Comparison of ENCODE assay signal across 1 cellular context in the genomic region with DNA sequence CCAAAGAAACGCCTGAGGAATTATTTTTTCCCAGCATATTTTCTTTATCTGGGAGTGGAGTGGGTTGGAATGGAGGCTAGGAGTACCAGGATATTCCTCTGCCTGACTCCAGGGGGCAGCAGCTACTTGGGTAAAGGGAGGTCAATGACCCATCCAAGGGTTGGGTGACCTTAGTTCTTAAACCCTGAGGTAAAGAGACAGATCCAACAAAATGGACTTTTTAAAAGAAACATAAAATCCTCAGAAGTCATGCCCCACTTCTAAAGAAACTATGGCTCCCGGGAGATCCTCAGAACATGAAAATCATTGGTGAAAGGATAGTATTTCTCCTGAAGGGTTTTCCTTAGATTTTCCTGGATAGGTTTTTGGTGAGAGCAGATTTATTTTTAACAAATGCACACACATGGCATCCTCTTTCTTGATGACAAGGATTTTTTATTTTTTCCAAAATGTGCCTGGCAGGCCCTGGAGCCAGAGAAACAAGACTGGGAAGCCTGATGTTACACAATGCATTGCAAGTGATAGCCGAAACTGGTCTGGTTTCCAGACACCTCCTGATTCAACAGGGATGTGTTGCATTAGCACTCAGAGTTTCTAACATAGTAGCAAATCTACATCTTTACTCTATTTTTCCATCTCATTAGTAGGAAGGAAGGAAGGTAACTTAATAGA.
TF ChIP-seq lines count a peak whose summit lies in the region.

No MANE protein-coding gene starts in this region.

TF ChIP-seq in HepG2, 621 proteins besides CTCF, POLR2A, EP300 and RAD21 (continued from another document):
- TF ChIP-seq GABPB1 (CRISPR knock-in tag; IDR thresholded peaks at IDR 0.05): no peak
- no peak for TF ChIP-seq MED13 (CRISPR knock-in tag; IDR thresholded peaks at IDR 0.05)
- peak; percentile 65; the same call in 1 of the 2 replicates for TF ChIP-seq THRA (CRISPR knock-in tag; IDR thresholded peaks at IDR 0.05; ENCODE audit: borderline replicate concordance)
- TF ChIP-seq REXO4 (CRISPR knock-in tag; IDR thresholded peaks at IDR 0.05; ENCODE audit: borderline replicate concordance): no peak
- no peak for TF ChIP-seq ZNF33A (CRISPR knock-in tag; IDR thresholded peaks at IDR 0.05; ENCODE audit: borderline replicate concordance)
- peak; percentile 73; the same call in 1 of the 2 replicates for TF ChIP-seq RXRA (CRISPR knock-in tag; IDR thresholded peaks at IDR 0.05)
- TF ChIP-seq MXD4 (CRISPR knock-in tag; IDR thresholded peaks at IDR 0.05): no peak
- no peak for TF ChIP-seq ZFP82 (CRISPR knock-in tag; IDR thresholded peaks at IDR 0.05; ENCODE audit: borderline replicate concordance)
- TF ChIP-seq STAG1 (CRISPR knock-in tag; IDR thresholded peaks at IDR 0.05): peak; percentile 96
- TF ChIP-seq, protein P1, sequence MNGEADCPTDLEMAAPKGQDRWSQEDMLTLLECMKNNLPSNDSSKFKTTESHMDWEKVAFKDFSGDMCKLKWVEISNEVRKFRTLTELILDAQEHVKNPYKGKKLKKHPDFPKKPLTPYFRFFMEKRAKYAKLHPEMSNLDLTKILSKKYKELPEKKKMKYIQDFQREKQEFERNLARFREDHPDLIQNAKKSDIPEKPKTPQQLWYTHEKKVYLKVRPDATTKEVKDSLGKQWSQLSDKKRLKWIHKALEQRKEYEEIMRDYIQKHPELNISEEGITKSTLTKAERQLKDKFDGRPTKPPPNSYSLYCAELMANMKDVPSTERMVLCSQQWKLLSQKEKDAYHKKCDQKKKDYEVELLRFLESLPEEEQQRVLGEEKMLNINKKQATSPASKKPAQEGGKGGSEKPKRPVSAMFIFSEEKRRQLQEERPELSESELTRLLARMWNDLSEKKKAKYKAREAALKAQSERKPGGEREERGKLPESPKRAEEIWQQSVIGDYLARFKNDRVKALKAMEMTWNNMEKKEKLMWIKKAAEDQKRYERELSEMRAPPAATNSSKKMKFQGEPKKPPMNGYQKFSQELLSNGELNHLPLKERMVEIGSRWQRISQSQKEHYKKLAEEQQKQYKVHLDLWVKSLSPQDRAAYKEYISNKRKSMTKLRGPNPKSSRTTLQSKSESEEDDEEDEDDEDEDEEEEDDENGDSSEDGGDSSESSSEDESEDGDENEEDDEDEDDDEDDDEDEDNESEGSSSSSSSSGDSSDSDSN (CRISPR knock-in tag; IDR thresholded peaks at IDR 0.05): no peak
- peak; percentile 92 for TF ChIP-seq NR2F6 (IDR thresholded peaks at IDR 0.05)
- peak; percentile 95 for TF ChIP-seq NR2F6 (CRISPR knock-in tag; IDR thresholded peaks at IDR 0.05)
- no peak for TF ChIP-seq JDP2 (CRISPR knock-in tag; IDR thresholded peaks at IDR 0.05; ENCODE audit: borderline replicate concordance)
- no peak for TF ChIP-seq KLF13 (CRISPR knock-in tag; IDR thresholded peaks at IDR 0.05)
- TF ChIP-seq E2F2 (CRISPR knock-in tag; IDR thresholded peaks at IDR 0.05; ENCODE audit: borderline replicate concordance): no peak
- TF ChIP-seq CBX1 (IDR thresholded peaks at IDR 0.05; ENCODE audit: low read depth): no peak
- 0 out of 2 replicates have a peak, but pooled peaks have one; percentile 8 for TF ChIP-seq ARID5B (CRISPR knock-in tag; IDR thresholded peaks at IDR 0.05)
- peak; percentile 92 for TF ChIP-seq NR2F1 (CRISPR knock-in tag; IDR thresholded peaks at IDR 0.05)
- TF ChIP-seq ZNF501 (CRISPR knock-in tag; IDR thresholded peaks at IDR 0.05): peak; percentile 29; the same call in 1 of the 2 replicates
- TF ChIP-seq ZSCAN31 (CRISPR knock-in tag; IDR thresholded peaks at IDR 0.05; ENCODE audit: low read depth): no peak
- TF ChIP-seq RXRB (CRISPR knock-in tag; IDR thresholded peaks at IDR 0.05; ENCODE audit: borderline replicate concordance): peak; percentile 90
- TF ChIP-seq RARA (CRISPR knock-in tag; IDR thresholded peaks at IDR 0.05): 0 out of 2 replicates have a peak, but pooled peaks have one; percentile 15
- TF ChIP-seq NR2F2 (IDR thresholded peaks at IDR 0.05; ENCODE audit: borderline replicate concordance, low read depth): peak; percentile 50; the same call in 1 of the 2 replicates
- no peak for TF ChIP-seq ZNF230 (CRISPR knock-in tag; IDR thresholded peaks at IDR 0.05)
- TF ChIP-seq ZNF644 (CRISPR knock-in tag; IDR thresholded peaks at IDR 0.05; ENCODE audit: low read depth): no peak
- no peak for TF ChIP-seq CHCHD3 (CRISPR knock-in tag; IDR thresholded peaks at IDR 0.05)
- no peak for TF ChIP-seq ONECUT2 (CRISPR knock-in tag; IDR thresholded peaks at IDR 0.05)
- TF ChIP-seq SIX1 (CRISPR knock-in tag; IDR thresholded peaks at IDR 0.05; ENCODE audit: borderline replicate concordance): 0 out of 2 replicates have a peak, but pooled peaks have one; percentile 7
- TF ChIP-seq MLLT10 (CRISPR knock-in tag; IDR thresholded peaks at IDR 0.05): no peak
- no peak for TF ChIP-seq ZNF510 (CRISPR knock-in tag; IDR thresholded peaks at IDR 0.05; ENCODE audit: low read depth)
- TF ChIP-seq, protein P2, sequence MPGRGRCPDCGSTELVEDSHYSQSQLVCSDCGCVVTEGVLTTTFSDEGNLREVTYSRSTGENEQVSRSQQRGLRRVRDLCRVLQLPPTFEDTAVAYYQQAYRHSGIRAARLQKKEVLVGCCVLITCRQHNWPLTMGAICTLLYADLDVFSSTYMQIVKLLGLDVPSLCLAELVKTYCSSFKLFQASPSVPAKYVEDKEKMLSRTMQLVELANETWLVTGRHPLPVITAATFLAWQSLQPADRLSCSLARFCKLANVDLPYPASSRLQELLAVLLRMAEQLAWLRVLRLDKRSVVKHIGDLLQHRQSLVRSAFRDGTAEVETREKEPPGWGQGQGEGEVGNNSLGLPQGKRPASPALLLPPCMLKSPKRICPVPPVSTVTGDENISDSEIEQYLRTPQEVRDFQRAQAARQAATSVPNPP (CRISPR knock-in tag; IDR thresholded peaks at IDR 0.05): 0 out of 2 replicates have a peak, but pooled peaks have one; percentile 12
- no peak for TF ChIP-seq RELA (CRISPR knock-in tag; IDR thresholded peaks at IDR 0.05)
- TF ChIP-seq ZNF431 (CRISPR knock-in tag; IDR thresholded peaks at IDR 0.05; ENCODE audit: borderline replicate concordance, low read depth): no peak
- no peak for TF ChIP-seq ZNF746 (CRISPR knock-in tag; IDR thresholded peaks at IDR 0.05)
- TF ChIP-seq ZNF790 (CRISPR knock-in tag; IDR thresholded peaks at IDR 0.05; ENCODE audit: borderline replicate concordance): no peak
- peak; percentile 98 for TF ChIP-seq SMC3 (IDR thresholded peaks at IDR 0.05; ENCODE audit: low read length)
- no peak for TF ChIP-seq ZFP62 (CRISPR knock-in tag; IDR thresholded peaks at IDR 0.05)
- TF ChIP-seq ZNF552 (CRISPR knock-in tag; IDR thresholded peaks at IDR 0.05; ENCODE audit: borderline replicate concordance): no peak
- TF ChIP-seq KDM5A (IDR thresholded peaks at IDR 0.05; ENCODE audit: borderline replicate concordance, low read length): no peak
